Comparison of ENCODE assay signal across 1 cellular context in the genomic region with DNA sequence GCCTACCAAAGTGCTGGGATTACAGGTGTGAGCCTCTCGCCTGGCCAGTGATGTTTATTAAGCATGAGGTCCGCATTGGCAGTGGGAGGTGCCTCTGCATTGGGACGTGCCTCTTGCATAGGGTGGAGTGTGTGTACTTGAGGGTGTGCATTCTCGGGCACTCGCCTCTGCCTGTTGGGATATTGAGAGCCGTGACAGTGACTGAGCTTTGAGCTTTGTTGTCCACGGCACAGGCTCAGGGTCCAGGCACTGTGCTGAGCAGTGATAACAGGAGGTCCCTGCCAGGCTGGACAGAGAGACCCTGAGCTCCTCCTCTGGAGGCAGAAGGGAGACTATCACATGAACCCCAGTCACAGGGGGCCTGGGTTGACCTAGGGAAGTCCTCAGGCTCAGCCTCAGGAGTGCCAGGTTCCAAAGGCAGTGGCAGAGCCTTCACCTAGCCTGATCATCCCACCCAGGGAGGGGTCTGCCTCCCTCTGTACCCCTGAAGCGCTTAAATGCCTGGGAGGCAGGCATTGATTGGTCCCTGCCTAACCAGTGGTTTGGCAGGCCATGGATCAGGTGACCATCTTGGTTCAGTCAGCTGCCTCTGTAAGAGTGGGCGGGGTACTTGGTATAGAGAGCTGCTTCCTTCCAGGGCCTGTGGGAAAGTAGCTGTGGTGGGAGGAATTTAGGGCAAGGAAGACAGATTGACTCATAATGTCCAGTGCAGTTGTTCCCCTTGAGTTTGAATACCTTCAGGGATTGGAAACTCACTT.
TF ChIP-seq lines count a peak whose summit lies in the region.

No MANE protein-coding gene starts in this region.

TF ChIP-seq in HepG2, 621 proteins besides CTCF, POLR2A, EP300 and RAD21 (continued from another document and continues in another):
- TF ChIP-seq, protein P1, sequence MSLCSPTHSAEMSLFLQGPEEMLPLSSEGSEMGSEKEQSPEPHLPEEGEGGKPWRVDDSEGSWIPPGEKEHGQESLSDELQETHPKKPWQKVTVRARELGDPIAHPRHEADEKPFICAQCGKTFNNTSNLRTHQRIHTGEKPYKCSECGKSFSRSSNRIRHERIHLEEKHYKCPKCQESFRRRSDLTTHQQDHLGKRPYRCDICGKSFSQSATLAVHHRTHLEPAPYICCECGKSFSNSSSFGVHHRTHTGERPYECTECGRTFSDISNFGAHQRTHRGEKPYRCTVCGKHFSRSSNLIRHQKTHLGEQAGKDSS (CRISPR knock-in tag; IDR thresholded peaks at IDR 0.05; ENCODE audit: borderline replicate concordance, low read depth): peak; percentile 83
- no peak for TF ChIP-seq RNF2 (conservative IDR thresholded peaks at IDR 0.05; ENCODE audit: low read depth)
- TF ChIP-seq MED1 (CRISPR knock-in tag; IDR thresholded peaks at IDR 0.05): peak; percentile 94
- TF ChIP-seq ZFP90 (CRISPR knock-in tag; IDR thresholded peaks at IDR 0.05; ENCODE audit: borderline replicate concordance): no peak
- no peak for TF ChIP-seq DR1 (CRISPR knock-in tag; IDR thresholded peaks at IDR 0.05)
- 0 out of 2 replicates have a peak, but pooled peaks have one; percentile 44 for TF ChIP-seq ZNF644 (CRISPR knock-in tag; IDR thresholded peaks at IDR 0.05; ENCODE audit: low read depth)
- no peak for TF ChIP-seq RBM22 (optimal IDR thresholded peaks at IDR 0.05; ENCODE audit: low read length)
- TF ChIP-seq NFIC (IDR thresholded peaks at IDR 0.05; ENCODE audit: low read length): no peak
- TF ChIP-seq ZNF788 (CRISPR knock-in tag; IDR thresholded peaks at IDR 0.05; ENCODE audit: borderline replicate concordance): peak; percentile 54; the same call in 1 of the 2 replicates
- TF ChIP-seq, protein P2, sequence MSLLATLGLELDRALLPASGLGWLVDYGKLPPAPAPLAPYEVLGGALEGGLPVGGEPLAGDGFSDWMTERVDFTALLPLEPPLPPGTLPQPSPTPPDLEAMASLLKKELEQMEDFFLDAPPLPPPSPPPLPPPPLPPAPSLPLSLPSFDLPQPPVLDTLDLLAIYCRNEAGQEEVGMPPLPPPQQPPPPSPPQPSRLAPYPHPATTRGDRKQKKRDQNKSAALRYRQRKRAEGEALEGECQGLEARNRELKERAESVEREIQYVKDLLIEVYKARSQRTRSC (CRISPR knock-in tag; IDR thresholded peaks at IDR 0.05; ENCODE audit: low read depth): no peak
- TF ChIP-seq FOXC1 (CRISPR knock-in tag; IDR thresholded peaks at IDR 0.05; ENCODE audit: borderline replicate concordance): 0 out of 2 replicates have a peak, but pooled peaks have one; percentile 38
- no peak for TF ChIP-seq ZBTB3 (CRISPR knock-in tag; IDR thresholded peaks at IDR 0.05; ENCODE audit: borderline replicate concordance, low read depth)
- TF ChIP-seq, protein P3, sequence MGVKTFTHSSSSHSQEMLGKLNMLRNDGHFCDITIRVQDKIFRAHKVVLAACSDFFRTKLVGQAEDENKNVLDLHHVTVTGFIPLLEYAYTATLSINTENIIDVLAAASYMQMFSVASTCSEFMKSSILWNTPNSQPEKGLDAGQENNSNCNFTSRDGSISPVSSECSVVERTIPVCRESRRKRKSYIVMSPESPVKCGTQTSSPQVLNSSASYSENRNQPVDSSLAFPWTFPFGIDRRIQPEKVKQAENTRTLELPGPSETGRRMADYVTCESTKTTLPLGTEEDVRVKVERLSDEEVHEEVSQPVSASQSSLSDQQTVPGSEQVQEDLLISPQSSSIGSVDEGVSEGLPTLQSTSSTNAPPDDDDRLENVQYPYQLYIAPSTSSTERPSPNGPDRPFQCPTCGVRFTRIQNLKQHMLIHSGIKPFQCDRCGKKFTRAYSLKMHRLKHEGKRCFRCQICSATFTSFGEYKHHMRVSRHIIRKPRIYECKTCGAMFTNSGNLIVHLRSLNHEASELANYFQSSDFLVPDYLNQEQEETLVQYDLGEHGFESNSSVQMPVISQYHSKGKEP (CRISPR knock-in tag; IDR thresholded peaks at IDR 0.05): no peak
- TF ChIP-seq TOPORS (CRISPR knock-in tag; IDR thresholded peaks at IDR 0.05): no peak
- no peak for TF ChIP-seq FOXP1 (IDR thresholded peaks at IDR 0.05)
- peak; percentile 50; the same call in 1 of the 2 replicates for TF ChIP-seq FOXP1 (CRISPR knock-in tag; IDR thresholded peaks at IDR 0.05)
- TF ChIP-seq, protein P4, sequence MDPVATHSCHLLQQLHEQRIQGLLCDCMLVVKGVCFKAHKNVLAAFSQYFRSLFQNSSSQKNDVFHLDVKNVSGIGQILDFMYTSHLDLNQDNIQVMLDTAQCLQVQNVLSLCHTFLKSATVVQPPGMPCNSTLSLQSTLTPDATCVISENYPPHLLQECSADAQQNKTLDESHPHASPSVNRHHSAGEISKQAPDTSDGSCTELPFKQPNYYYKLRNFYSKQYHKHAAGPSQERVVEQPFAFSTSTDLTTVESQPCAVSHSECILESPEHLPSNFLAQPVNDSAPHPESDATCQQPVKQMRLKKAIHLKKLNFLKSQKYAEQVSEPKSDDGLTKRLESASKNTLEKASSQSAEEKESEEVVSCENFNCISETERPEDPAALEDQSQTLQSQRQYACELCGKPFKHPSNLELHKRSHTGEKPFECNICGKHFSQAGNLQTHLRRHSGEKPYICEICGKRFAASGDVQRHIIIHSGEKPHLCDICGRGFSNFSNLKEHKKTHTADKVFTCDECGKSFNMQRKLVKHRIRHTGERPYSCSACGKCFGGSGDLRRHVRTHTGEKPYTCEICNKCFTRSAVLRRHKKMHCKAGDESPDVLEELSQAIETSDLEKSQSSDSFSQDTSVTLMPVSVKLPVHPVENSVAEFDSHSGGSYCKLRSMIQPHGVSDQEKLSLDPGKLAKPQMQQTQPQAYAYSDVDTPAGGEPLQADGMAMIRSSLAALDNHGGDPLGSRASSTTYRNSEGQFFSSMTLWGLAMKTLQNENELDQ (CRISPR knock-in tag; IDR thresholded peaks at IDR 0.05; ENCODE audit: borderline replicate concordance): peak; percentile 13; the same call in 1 of the 2 replicates
- TF ChIP-seq, protein P5, sequence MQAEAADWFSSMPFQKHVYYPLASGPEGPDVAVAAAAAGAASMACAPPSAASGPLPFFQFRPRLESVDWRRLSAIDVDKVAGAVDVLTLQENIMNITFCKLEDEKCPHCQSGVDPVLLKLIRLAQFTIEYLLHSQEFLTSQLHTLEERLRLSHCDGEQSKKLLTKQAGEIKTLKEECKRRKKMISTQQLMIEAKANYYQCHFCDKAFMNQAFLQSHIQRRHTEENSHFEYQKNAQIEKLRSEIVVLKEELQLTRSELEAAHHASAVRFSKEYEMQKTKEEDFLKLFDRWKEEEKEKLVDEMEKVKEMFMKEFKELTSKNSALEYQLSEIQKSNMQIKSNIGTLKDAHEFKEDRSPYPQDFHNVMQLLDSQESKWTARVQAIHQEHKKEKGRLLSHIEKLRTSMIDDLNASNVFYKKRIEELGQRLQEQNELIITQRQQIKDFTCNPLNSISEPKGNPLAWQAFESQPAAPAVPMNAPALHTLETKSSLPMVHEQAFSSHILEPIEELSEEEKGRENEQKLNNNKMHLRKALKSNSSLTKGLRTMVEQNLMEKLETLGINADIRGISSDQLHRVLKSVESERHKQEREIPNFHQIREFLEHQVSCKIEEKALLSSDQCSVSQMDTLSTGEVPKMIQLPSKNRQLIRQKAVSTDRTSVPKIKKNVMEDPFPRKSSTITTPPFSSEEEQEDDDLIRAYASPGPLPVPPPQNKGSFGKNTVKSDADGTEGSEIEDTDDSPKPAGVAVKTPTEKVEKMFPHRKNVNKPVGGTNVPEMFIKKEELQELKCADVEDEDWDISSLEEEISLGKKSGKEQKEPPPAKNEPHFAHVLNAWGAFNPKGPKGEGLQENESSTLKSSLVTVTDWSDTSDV (CRISPR knock-in tag; IDR thresholded peaks at IDR 0.05): no peak
- TF ChIP-seq, protein P6, sequence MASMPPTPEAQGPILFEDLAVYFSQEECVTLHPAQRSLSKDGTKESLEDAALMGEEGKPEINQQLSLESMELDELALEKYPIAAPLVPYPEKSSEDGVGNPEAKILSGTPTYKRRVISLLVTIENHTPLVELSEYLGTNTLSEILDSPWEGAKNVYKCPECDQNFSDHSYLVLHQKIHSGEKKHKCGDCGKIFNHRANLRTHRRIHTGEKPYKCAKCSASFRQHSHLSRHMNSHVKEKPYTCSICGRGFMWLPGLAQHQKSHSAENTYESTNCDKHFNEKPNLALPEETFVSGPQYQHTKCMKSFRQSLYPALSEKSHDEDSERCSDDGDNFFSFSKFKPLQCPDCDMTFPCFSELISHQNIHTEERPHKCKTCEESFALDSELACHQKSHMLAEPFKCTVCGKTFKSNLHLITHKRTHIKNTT (CRISPR knock-in tag; IDR thresholded peaks at IDR 0.05): no peak
- TF ChIP-seq XBP1 (CRISPR knock-in tag; IDR thresholded peaks at IDR 0.05): no peak
- TF ChIP-seq, protein P7, sequence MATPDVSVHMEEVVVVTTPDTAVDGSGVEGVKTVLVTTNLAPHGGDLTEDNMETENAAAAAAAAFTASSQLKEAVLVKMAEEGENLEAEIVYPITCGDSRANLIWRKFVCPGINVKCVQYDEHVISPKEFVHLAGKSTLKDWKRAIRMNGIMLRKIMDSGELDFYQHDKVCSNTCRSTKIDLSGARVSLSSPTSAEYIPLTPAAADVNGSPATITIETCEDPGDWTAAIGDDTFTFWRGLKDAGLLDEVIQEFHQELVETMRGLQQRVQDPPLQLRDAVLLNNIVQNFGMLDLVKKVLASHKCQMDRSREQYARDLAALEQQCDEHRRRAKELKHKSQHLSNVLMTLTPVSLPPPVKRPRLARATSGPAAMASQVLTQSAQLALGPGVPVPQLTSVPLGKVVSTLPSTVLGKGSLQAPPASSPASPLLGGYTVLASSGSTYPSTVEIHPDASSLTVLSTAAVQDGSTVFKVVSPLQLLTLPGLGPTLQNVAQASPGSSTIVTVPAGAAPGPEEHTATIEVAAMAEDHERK (CRISPR knock-in tag; IDR thresholded peaks at IDR 0.05; ENCODE audit: low read depth): no peak
- TF ChIP-seq ZNF337 (CRISPR knock-in tag; IDR thresholded peaks at IDR 0.05; ENCODE audit: borderline replicate concordance, low read depth): no peak
- TF ChIP-seq SMARCC2 (IDR thresholded peaks at IDR 0.05): no peak
- TF ChIP-seq ZNF225 (CRISPR knock-in tag; IDR thresholded peaks at IDR 0.05): no peak
- TF ChIP-seq ZNF354B (CRISPR knock-in tag; IDR thresholded peaks at IDR 0.05): no peak
- TF ChIP-seq NR2F2 (IDR thresholded peaks at IDR 0.05; ENCODE audit: borderline replicate concordance, low read depth): no peak
- peak; percentile 72 for TF ChIP-seq TEAD3 (CRISPR knock-in tag; optimal IDR thresholded peaks at IDR 0.05; ENCODE audit: borderline replicate concordance)
- TF ChIP-seq NR2F1 (CRISPR knock-in tag; IDR thresholded peaks at IDR 0.05): no peak
- TF ChIP-seq, protein P8, sequence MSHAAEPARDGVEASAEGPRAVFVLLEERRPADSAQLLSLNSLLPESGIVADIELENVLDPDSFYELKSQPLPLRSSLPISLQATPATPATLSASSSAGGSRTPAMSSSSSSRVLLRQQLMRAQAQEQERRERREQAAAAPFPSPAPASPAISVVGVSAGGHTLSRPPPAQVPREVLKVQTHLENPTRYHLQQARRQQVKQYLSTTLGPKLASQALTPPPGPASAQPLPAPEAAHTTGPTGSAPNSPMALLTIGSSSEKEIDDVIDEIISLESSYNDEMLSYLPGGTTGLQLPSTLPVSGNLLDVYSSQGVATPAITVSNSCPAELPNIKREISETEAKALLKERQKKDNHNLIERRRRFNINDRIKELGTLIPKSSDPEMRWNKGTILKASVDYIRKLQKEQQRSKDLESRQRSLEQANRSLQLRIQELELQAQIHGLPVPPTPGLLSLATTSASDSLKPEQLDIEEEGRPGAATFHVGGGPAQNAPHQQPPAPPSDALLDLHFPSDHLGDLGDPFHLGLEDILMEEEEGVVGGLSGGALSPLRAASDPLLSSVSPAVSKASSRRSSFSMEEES (CRISPR knock-in tag; IDR thresholded peaks at IDR 0.05): 0 out of 2 replicates have a peak, but pooled peaks have one; percentile 40
- TF ChIP-seq MIER3 (CRISPR knock-in tag; IDR thresholded peaks at IDR 0.05; ENCODE audit: borderline replicate concordance): 0 out of 2 replicates have a peak, but pooled peaks have one; percentile 50
- TF ChIP-seq, protein P9, sequence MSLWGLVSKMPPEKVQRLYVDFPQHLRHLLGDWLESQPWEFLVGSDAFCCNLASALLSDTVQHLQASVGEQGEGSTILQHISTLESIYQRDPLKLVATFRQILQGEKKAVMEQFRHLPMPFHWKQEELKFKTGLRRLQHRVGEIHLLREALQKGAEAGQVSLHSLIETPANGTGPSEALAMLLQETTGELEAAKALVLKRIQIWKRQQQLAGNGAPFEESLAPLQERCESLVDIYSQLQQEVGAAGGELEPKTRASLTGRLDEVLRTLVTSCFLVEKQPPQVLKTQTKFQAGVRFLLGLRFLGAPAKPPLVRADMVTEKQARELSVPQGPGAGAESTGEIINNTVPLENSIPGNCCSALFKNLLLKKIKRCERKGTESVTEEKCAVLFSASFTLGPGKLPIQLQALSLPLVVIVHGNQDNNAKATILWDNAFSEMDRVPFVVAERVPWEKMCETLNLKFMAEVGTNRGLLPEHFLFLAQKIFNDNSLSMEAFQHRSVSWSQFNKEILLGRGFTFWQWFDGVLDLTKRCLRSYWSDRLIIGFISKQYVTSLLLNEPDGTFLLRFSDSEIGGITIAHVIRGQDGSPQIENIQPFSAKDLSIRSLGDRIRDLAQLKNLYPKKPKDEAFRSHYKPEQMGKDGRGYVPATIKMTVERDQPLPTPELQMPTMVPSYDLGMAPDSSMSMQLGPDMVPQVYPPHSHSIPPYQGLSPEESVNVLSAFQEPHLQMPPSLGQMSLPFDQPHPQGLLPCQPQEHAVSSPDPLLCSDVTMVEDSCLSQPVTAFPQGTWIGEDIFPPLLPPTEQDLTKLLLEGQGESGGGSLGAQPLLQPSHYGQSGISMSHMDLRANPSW (CRISPR knock-in tag; IDR thresholded peaks at IDR 0.05; ENCODE audit: borderline replicate concordance): 0 out of 2 replicates have a peak, but pooled peaks have one; percentile 50
- no peak for TF ChIP-seq HES4 (CRISPR knock-in tag; IDR thresholded peaks at IDR 0.05; ENCODE audit: borderline replicate concordance)
- TF ChIP-seq POLR2AphosphoS2 (IDR thresholded peaks at IDR 0.05; ENCODE audit: low read depth, low read length): no peak
- TF ChIP-seq, protein P10, sequence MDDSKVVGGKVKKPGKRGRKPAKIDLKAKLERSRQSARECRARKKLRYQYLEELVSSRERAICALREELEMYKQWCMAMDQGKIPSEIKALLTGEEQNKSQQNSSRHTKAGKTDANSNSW (CRISPR knock-in tag; IDR thresholded peaks at IDR 0.05; ENCODE audit: borderline replicate concordance): no peak
- TF ChIP-seq, protein P11, sequence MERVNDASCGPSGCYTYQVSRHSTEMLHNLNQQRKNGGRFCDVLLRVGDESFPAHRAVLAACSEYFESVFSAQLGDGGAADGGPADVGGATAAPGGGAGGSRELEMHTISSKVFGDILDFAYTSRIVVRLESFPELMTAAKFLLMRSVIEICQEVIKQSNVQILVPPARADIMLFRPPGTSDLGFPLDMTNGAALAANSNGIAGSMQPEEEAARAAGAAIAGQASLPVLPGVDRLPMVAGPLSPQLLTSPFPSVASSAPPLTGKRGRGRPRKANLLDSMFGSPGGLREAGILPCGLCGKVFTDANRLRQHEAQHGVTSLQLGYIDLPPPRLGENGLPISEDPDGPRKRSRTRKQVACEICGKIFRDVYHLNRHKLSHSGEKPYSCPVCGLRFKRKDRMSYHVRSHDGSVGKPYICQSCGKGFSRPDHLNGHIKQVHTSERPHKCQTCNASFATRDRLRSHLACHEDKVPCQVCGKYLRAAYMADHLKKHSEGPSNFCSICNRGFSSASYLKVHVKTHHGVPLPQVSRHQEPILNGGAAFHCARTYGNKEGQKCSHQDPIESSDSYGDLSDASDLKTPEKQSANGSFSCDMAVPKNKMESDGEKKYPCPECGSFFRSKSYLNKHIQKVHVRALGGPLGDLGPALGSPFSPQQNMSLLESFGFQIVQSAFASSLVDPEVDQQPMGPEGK (CRISPR knock-in tag; IDR thresholded peaks at IDR 0.05): peak; percentile 61
- peak; percentile 90 for TF ChIP-seq ZMYM4 (CRISPR knock-in tag; IDR thresholded peaks at IDR 0.05)
- no peak for TF ChIP-seq SRSF9 (IDR thresholded peaks at IDR 0.05; ENCODE audit: borderline replicate concordance, insufficient read depth, low read depth, low read length, poor library complexity, severe bottlenecking)
- TF ChIP-seq SRF (IDR thresholded peaks at IDR 0.05; ENCODE audit: low read depth, low read length): no peak
- no peak for TF ChIP-seq ZNF333 (CRISPR knock-in tag; IDR thresholded peaks at IDR 0.05; ENCODE audit: borderline replicate concordance)
- TF ChIP-seq STAG1 (CRISPR knock-in tag; IDR thresholded peaks at IDR 0.05): peak; percentile 28
